Comparison of ENCODE assay signal across 9 cellular contexts in genomic region chr11:64306563-64306875, GRCh38. TPM values are rescaled to one million over a fixed set of nuclear protein-coding genes. Genes with fewer than 3 reads are reported as not detected.
A peak's percentile ranks its signal among the peaks of the same experiment; 100 is the strongest.
DNase-seq lines count a peak whose midpoint lies in the region; ATAC-seq, FAIRE-seq and TF ChIP-seq lines count a peak whose summit lies in the region.
"Had no signal": no experiment of that assay in that cellular context is flagged by ENCODE, and none has a peak within 500 bp of the region (broad histone marks: within the 10 kb centered on the region; RNA-seq: fewer than 3 reads in every experiment).

No MANE protein-coding gene starts in this region.

- no peak for TF ChIP-seq CTCF in astrocyte of the spinal cord (IDR thresholded peaks at IDR 0.05; ENCODE audit: low read depth, low read length)
- TF ChIP-seq CTCF in liver (IDR thresholded peaks at IDR 0.05; ENCODE audit: low read depth, low read length, missing input control) = no peak
- no peak for TF ChIP-seq CTCF in thoracic aorta (IDR thresholded peaks at IDR 0.05)

- H3K27me3 ChIP-seq in liver (ENCODE audit: control insufficient read depth in 4 of 4, insufficient read depth in 4 of 4, low read length in 3 of 4) (no peaks in the 10 kb centered on the region), thoracic aorta (replicated peaks; ENCODE audit: insufficient read depth) (no peaks in the 10 kb centered on the region)

- no peak for FAIRE-seq in HTR-8/SVneo (lab: Jason Lieb, UNC)

- peaks cover 2% of the 10 kb centered on the region for H3K27me3 Mint-ChIP-seq in activated CD4-positive, alpha-beta T cell treated with anti-CD3 and anti-CD28 coated beads, Interleukin-2, amount 10 ng/mL, durations not matched to agents 24 days and 14 days

- H3K9me3 ChIP-seq in liver (ENCODE audit: control insufficient read depth in 4 of 4, low read length in 3 of 4) (no peaks in the 10 kb centered on the region), thoracic aorta (no peaks in the 10 kb centered on the region)

- H3K4me3 ChIP-seq in astrocyte of the spinal cord (ENCODE audit: low read depth, low read length) (peak overlapping the region; percentile 64), liver (ENCODE audit: low read depth in 1 of 3, low read length in 3 of 3) (peak overlapping the region; percentile 76 to 90 (median 85)), thoracic aorta (peak overlapping the region; percentile 92)

- peak overlapping the region; percentile 52 to 87 for H3K9ac ChIP-seq in liver (ENCODE audit: low read depth in 1 of 2, low read length in 2 of 2)

- peak overlapping the region; percentile 94 for H3K4me3 Mint-ChIP-seq in activated CD4-positive, alpha-beta T cell treated with anti-CD3 and anti-CD28 coated beads, Interleukin-2, amount 10 ng/mL, durations not matched to agents 24 days and 14 days

- in situ Hi-C loops in astrocyte of the spinal cord (cut with HindIII; ENCODE audit: low sequenced_read_pairs) = no loop called here

- no peak for TF ChIP-seq RAD21 in liver (IDR thresholded peaks at IDR 0.05)

- H3K4me1 ChIP-seq in liver (ENCODE audit: control insufficient read depth in 4 of 4, insufficient read depth in 4 of 4, low read length in 3 of 4) (peaks cover 5 to 46% (median 32%) of the 10 kb centered on the region in 4 donors), thoracic aorta (ENCODE audit: control insufficient read depth in 1 of 2, low read depth in 2 of 2) (peaks cover 0 to 20% of the 10 kb centered on the region in 2 donors)

- DNase-seq in activated CD4-positive, alpha-beta T cell treated with anti-CD3 and anti-CD28 coated beads, Interleukin-2, amount 10 ng/mL, durations not matched to agents 24 days and 14 days = no peak
- DNase-seq in activated CD4-positive, alpha-beta T cell treated with anti-CD3 and anti-CD28 coated beads, Interleukin-2, amount 50 U/mL, for 48 hours = no peak
- DNase-seq in astrocyte of the spinal cord (ENCODE audit: low read depth, low spot score) = no peak
- DNase-seq in thoracic aorta (ENCODE audit: low spot score) = no peak
- DNase-seq in RPMI8226 = no peak
- DNase-seq in AG08395 (ENCODE audit: low spot score) = no peak
- DNase-seq in HTR-8/SVneo (ENCODE audit: insufficient read length, low spot score) = no peak
- DNase-seq: cerebellar nuclear complex had no signal

- H3K4me1 Mint-ChIP-seq in activated CD4-positive, alpha-beta T cell treated with anti-CD3 and anti-CD28 coated beads, Interleukin-2, amount 10 ng/mL, durations not matched to agents 24 days and 14 days = peaks cover 23% of the 10 kb centered on the region

- peak overlapping the region; percentile 88 for H3K27ac Mint-ChIP-seq in activated CD4-positive, alpha-beta T cell treated with anti-CD3 and anti-CD28 coated beads, Interleukin-2, amount 10 ng/mL, durations not matched to agents 24 days and 14 days

- H3K36me3 ChIP-seq in liver (ENCODE audit: control insufficient read depth in 4 of 4, insufficient read depth in 3 of 4, low read depth in 1 of 4, low read length in 3 of 4) (no peaks in the 10 kb centered on the region), thoracic aorta (no peaks in the 10 kb centered on the region)

- intact Hi-C loops in activated CD4-positive, alpha-beta T cell treated with anti-CD3 and anti-CD28 coated beads, Interleukin-2, amount 10 ng/mL, durations not matched to agents 24 days and 14 days (cut with micrococcal nuclease) = loop anchor here (5.0 to 10.0 kb wide), 3 partner anchors 119 to 471 kb away; partner anchors contain the start of genes COX8A, SF1 and STIP1

- ATAC-seq in thoracic aorta (ENCODE audit: insufficient number of reproducible peaks, low FRiP score, low read depth) = no peak

- peak overlapping the region; percentile 94 to 98 for H3K27ac ChIP-seq in liver (ENCODE audit: low read depth in 1 of 2, low read length in 2 of 2)
- peak overlapping the region; percentile 50 to 66 for H3K27ac ChIP-seq in thoracic aorta

- no peaks in the 10 kb centered on the region for H3K9me3 Mint-ChIP-seq in activated CD4-positive, alpha-beta T cell treated with anti-CD3 and anti-CD28 coated beads, Interleukin-2, amount 10 ng/mL, durations not matched to agents 24 days and 14 days

- 12% methylated on average over 9 of the region's 9 CpGs for WGBS in liver

- peaks cover 21% of the 10 kb centered on the region for H3K36me3 Mint-ChIP-seq in activated CD4-positive, alpha-beta T cell treated with anti-CD3 and anti-CD28 coated beads, Interleukin-2, amount 10 ng/mL, durations not matched to agents 24 days and 14 days (ENCODE audit: low read depth)

TF ChIP-seq in liver, 16 proteins besides CTCF, POLR2A, EP300 and RAD21:
- TF ChIP-seq YY1 (IDR thresholded peaks at IDR 0.05) (no peak), RXRA (IDR thresholded peaks at IDR 0.05) (no peak), EGR1 (IDR thresholded peaks at IDR 0.05; ENCODE audit: low read depth in 2 of 2) (no peak), JUND (IDR thresholded peaks at IDR 0.05) (no peak), NR2F2 (IDR thresholded peaks at IDR 0.05) (no peak)

RNA-seq across cellular contexts. Expression of gene ESRRA, which starts 1.2 kb away (rescaled TPM):
- total RNA-seq in activated CD4-positive, alpha-beta T cell treated with anti-CD3 and anti-CD28 coated beads, Interleukin-2, amount 10 ng/mL, durations not matched to agents 24 days and 14 days = 59.6 and 60.6 TPM in 2 replicates
- total RNA-seq in liver = 10 to 100 TPM; 19.8 to 64.8 TPM
- 10 to 100 TPM; 13.9 to 55.3 TPM for polyA plus RNA-seq in liver
- total RNA-seq in thoracic aorta = 10 to 100 TPM; 33.4 to 46.0 TPM

RNA-seq across cellular contexts. Expression of gene CATSPERZ, which starts 6.4 kb away (rescaled TPM):
- total RNA-seq in activated CD4-positive, alpha-beta T cell treated with anti-CD3 and anti-CD28 coated beads, Interleukin-2, amount 10 ng/mL, durations not matched to agents 24 days and 14 days = not detected in 2 replicates
- under 1 TPM in 1 of 2 donors, not detected in 1; 0.42 TPM for total RNA-seq in liver
- polyA plus RNA-seq in liver = not detected
- not detected for total RNA-seq in thoracic aorta

RNA-seq across cellular contexts. Expression of gene TRMT112, which starts 10.8 kb away (rescaled TPM):
- 319 and 320 TPM in 2 replicates for total RNA-seq in activated CD4-positive, alpha-beta T cell treated with anti-CD3 and anti-CD28 coated beads, Interleukin-2, amount 10 ng/mL, durations not matched to agents 24 days and 14 days
- total RNA-seq in liver = 100 to 1,000 TPM in 1 of 2 donors, 10 to 100 TPM in 1; 52.5 to 137 TPM
- polyA plus RNA-seq in liver = 100 to 1,000 TPM; 130 to 132 TPM
- total RNA-seq in thoracic aorta = 100 to 1,000 TPM; 157 to 218 TPM

RNA-seq across cellular contexts. Expression of gene PRDX5, which starts 11.4 kb away (rescaled TPM):
- total RNA-seq in activated CD4-positive, alpha-beta T cell treated with anti-CD3 and anti-CD28 coated beads, Interleukin-2, amount 10 ng/mL, durations not matched to agents 24 days and 14 days = 98.0 and 104 TPM in 2 replicates
- 10 to 100 TPM; 66.8 to 93.4 TPM for total RNA-seq in liver
- 100 to 1,000 TPM; 176 to 201 TPM for polyA plus RNA-seq in liver
- 100 to 1,000 TPM in 1 of 2 donors, 10 to 100 TPM in 1; 91.1 to 136 TPM for total RNA-seq in thoracic aorta

RNA-seq across cellular contexts. Expression of gene KCNK4, which starts 15.4 kb away (rescaled TPM):
- 0.23 and 0.24 TPM in 2 replicates for total RNA-seq in activated CD4-positive, alpha-beta T cell treated with anti-CD3 and anti-CD28 coated beads, Interleukin-2, amount 10 ng/mL, durations not matched to agents 24 days and 14 days
- total RNA-seq in liver (not detected), thoracic aorta (not detected)
- polyA plus RNA-seq in liver = not detected
